In genomic region chr12:125773033-125773432, GRCh38 we compare ENCODE assay signal across 9 cellular contexts.
DNase-seq lines count a peak whose midpoint lies in the region; ATAC-seq and TF ChIP-seq lines count a peak whose summit lies in the region.
"Had no signal": no experiment of that assay in that cellular context is flagged by ENCODE, and none has a peak within 500 bp of the region (broad histone marks: within the 10 kb centered on the region; RNA-seq: fewer than 3 reads in every experiment).

No MANE protein-coding gene starts in this region.

- peaks cover 4% of the 10 kb centered on the region for H3K27me3 Mint-ChIP-seq in activated naive CD8-positive, alpha-beta T cell treated with anti-CD3 and anti-CD28 coated beads for 36 hours

- intact Hi-C loops in vagina (cut with DNase I), result no loop called here

- H3K9me3 Mint-ChIP-seq in activated naive CD8-positive, alpha-beta T cell treated with anti-CD3 and anti-CD28 coated beads for 36 hours, result no peaks in the 10 kb centered on the region

- no peaks in the 10 kb centered on the region for H3K9me3 ChIP-seq in vagina

- ATAC-seq in GM19025 (IDR thresholded peaks at IDR 0.05; ENCODE audit: low read depth, unreplicated experiment), result peak; percentile 69
- no peak for ATAC-seq in stimulated activated naive CD8-positive, alpha-beta T cell treated with anti-CD3 and anti-CD28 coated beads, Interleukin-15, Interleukin-2, amounts not matched to agents 100 U/mL and 50 U/mL, for 24 hours
- ATAC-seq: stimulated activated effector memory CD8-positive, alpha-beta T cell treated with anti-CD3 and anti-CD28 coated beads, Interleukin-12 subunit alpha, Interleukin-12 subunit beta, amount 100 ng/mL, for 72 hours had no signal

- no peak; the same call in 1 of the 2 replicates for TF ChIP-seq RAD21 in Ishikawa (IDR thresholded peaks at IDR 0.05; ENCODE audit: low read depth)

- H3K4me1 ChIP-seq in vagina, result no peaks in the 10 kb centered on the region

- no peaks in the 10 kb centered on the region for H3K36me3 Mint-ChIP-seq in activated naive CD8-positive, alpha-beta T cell treated with anti-CD3 and anti-CD28 coated beads for 36 hours
- H3K36me3 Mint-ChIP-seq: stimulated activated effector memory CD8-positive, alpha-beta T cell treated with anti-CD3 and anti-CD28 coated beads, Interleukin-12 subunit alpha, Interleukin-12 subunit beta, amount 100 ng/mL, for 72 hours had no signal

- no peak for TF ChIP-seq CTCF in vagina (IDR thresholded peaks at IDR 0.05)

- H3K4me3 ChIP-seq in vagina, result no peak overlapping the region

- no peaks in the 10 kb centered on the region for H3K4me1 Mint-ChIP-seq in activated naive CD8-positive, alpha-beta T cell treated with anti-CD3 and anti-CD28 coated beads for 36 hours
- H3K4me1 Mint-ChIP-seq: stimulated activated effector memory CD8-positive, alpha-beta T cell treated with anti-CD3 and anti-CD28 coated beads, Interleukin-12 subunit alpha, Interleukin-12 subunit beta, amount 100 ng/mL, for 72 hours had no signal

- no peaks in the 10 kb centered on the region for H3K36me3 ChIP-seq in vagina

- no peak for TF ChIP-seq EP300 in Ishikawa (IDR thresholded peaks at IDR 0.05; ENCODE audit: borderline replicate concordance)

- H3K4me3 Mint-ChIP-seq in activated naive CD8-positive, alpha-beta T cell treated with anti-CD3 and anti-CD28 coated beads for 36 hours, result no peak overlapping the region
- H3K4me3 Mint-ChIP-seq: stimulated activated effector memory CD8-positive, alpha-beta T cell treated with anti-CD3 and anti-CD28 coated beads, Interleukin-12 subunit alpha, Interleukin-12 subunit beta, amount 100 ng/mL, for 72 hours had no signal

- TF ChIP-seq POLR2A in vagina (IDR thresholded peaks at IDR 0.05), result no peak

- H3K27me3 ChIP-seq in vagina, result no peaks in the 10 kb centered on the region

- no peak overlapping the region for H3K27ac Mint-ChIP-seq in activated naive CD8-positive, alpha-beta T cell treated with anti-CD3 and anti-CD28 coated beads for 36 hours
- H3K27ac Mint-ChIP-seq: stimulated activated effector memory CD8-positive, alpha-beta T cell treated with anti-CD3 and anti-CD28 coated beads, Interleukin-12 subunit alpha, Interleukin-12 subunit beta, amount 100 ng/mL, for 72 hours had no signal

- peak; percentile 25 for DNase-seq in NCI-H2081 (lab: John Stamatoyannopoulos, UW)
- no peak for DNase-seq in NCI-H2081 treated with DMSO at 0.1 percent for 48 hours (lab: John Stamatoyannopoulos, UW)
- DNase-seq in activated naive CD8-positive, alpha-beta T cell treated with anti-CD3 and anti-CD28 coated beads for 36 hours, result peak; percentile 27
- DNase-seq in stimulated activated naive CD8-positive, alpha-beta T cell treated with anti-CD3 and anti-CD28 coated beads, Interleukin-15, Interleukin-2, amounts not matched to agents 100 U/mL and 50 U/mL, for 24 hours, result peak; percentile 31
- DNase-seq in NCI-H1436 (lab: John Stamatoyannopoulos, UW), result no peak
- DNase-seq in vagina (ENCODE audit: extremely low spot score in 2 of 2), result no peak

- H3K27ac ChIP-seq in vagina, result no peak overlapping the region

TF ChIP-seq in Ishikawa, 13 proteins besides CTCF, POLR2A, EP300 and RAD21:
- TF ChIP-seq MAX (IDR thresholded peaks at IDR 0.05), result peak; percentile 82
- no peak for TF ChIP-seq USF1 (IDR thresholded peaks at IDR 0.05)
- no peak for TF ChIP-seq CEBPB (IDR thresholded peaks at IDR 0.05)

Comparison
In these comparisons a context has a peak if more than half of its experiments do, and no peak if none do; other contexts are left out.
1. DNase-seq: peak in NCI-H2081 (2 of 2), activated naive CD8-positive, alpha-beta T cell treated with anti-CD3 and anti-CD28 coated beads for 36 hours (single experiment) and stimulated activated naive CD8-positive, alpha-beta T cell treated with anti-CD3 and anti-CD28 coated beads, Interleukin-15, Interleukin-2, amounts not matched to agents 100 U/mL and 50 U/mL, for 24 hours (single experiment); none in NCI-H2081 treated with DMSO at 0.1 percent for 48 hours (single experiment), NCI-H1436 (single experiment) and vagina (0 of 2).